In genomic region chr2:105797298-105797819, GRCh38 we compare ENCODE assay signal across 8 cellular contexts. TPM values are rescaled to one million over a fixed set of nuclear protein-coding genes. Genes with fewer than 3 reads are reported as not detected.
DNase-seq lines count a peak whose midpoint lies in the region; ATAC-seq, FAIRE-seq and TF ChIP-seq lines count a peak whose summit lies in the region.

No MANE protein-coding gene starts in this region.

- H3K9me3 ChIP-seq in K562 (replicated peaks; ENCODE audit: control insufficient read depth, insufficient read depth, low read depth, low read length) (no peaks in the 10 kb centered on the region), PC-9 (ENCODE audit: insufficient read depth, low read depth) (no peaks in the 10 kb centered on the region)

- intact Hi-C loops in K562 (cut with micrococcal nuclease): loop anchor here (5.0 kb wide), 1 partner anchor 55 kb away; no protein-coding TSS in a partner anchor
- intact Hi-C loops in PC-9 (cut with micrococcal nuclease; ENCODE audit: unreplicated experiment): no loop called here

- peak overlapping the region; percentile 53 to 56; a peak in 3 of 4 replicates for H3K9ac ChIP-seq in K562 (ENCODE audit: insufficient read depth in 1 of 2, low read depth in 2 of 2, low read length in 2 of 2)

- H2AFZ ChIP-seq in K562 (ENCODE audit: low read depth, low read length): peak overlapping the region; percentile 84
- no peak overlapping the region for H2AFZ ChIP-seq in PC-9

- 22% methylated on average over 7 of the region's 7 CpGs for WGBS in K562 (ENCODE audit: insufficient coverage, low coverage, missing lambda C conversion rate)

- H3K4me1 ChIP-seq in K562 (replicated peaks in 1 of 2; ENCODE audit: control insufficient read depth in 2 of 2, insufficient read depth in 2 of 2, low read length in 2 of 2) (peaks cover 18 to 58% of the 10 kb centered on the region in 2 experiments; a peak in 4 of 5 replicates), PC-9 (replicated peaks; ENCODE audit: insufficient read depth) (no peaks in the 10 kb centered on the region)

- FAIRE-seq in K562 (lab: Jason Lieb, UNC): peak; percentile 87
- FAIRE-seq in frontal cortex (lab: Jason Lieb, UNC): no peak

- no peak for TF ChIP-seq CTCF in K562 (IDR thresholded peaks at IDR 0.05 in 2 of 3, conservative IDR thresholded peaks at IDR 0.05 in 1 of 3; ENCODE audit: insufficient read depth in 2 of 3, low read depth in 1 of 3, low read length in 3 of 3)
- TF ChIP-seq CTCF in PC-9 (conservative IDR thresholded peaks at IDR 0.05): no peak

- H3K36me3 ChIP-seq in K562 (ENCODE audit: control insufficient read depth, insufficient read depth, low read length) (no peaks in the 10 kb centered on the region), PC-9 (ENCODE audit: low read depth) (no peaks in the 10 kb centered on the region)

- no peaks in the 10 kb centered on the region for H3K9me2 ChIP-seq in PC-9 (ENCODE audit: insufficient read depth)

- ATAC-seq in GM21529 (IDR thresholded peaks at IDR 0.05; ENCODE audit: unreplicated experiment) (peak; percentile 60), K562 (peak; percentile 84), GM18520 (IDR thresholded peaks at IDR 0.05; ENCODE audit: unreplicated experiment) (no peak)

- peak; percentile 31; the same call in 1 of the 2 replicates for TF ChIP-seq EP300 in K562 (IDR thresholded peaks at IDR 0.05; ENCODE audit: low read length)

- no peaks in the 10 kb centered on the region for H3F3A ChIP-seq in PC-9 (ENCODE audit: insufficient read depth, low read depth)

- DNase-seq in Jurkat, Clone E6-1 (ENCODE audit: low read depth, low spot score): peak; percentile 80
- DNase-seq in K562 (ENCODE audit: extremely low read depth in 1 of 4, low spot score in 3 of 4) (peak in 1 of 4 experiments; percentile 62), mucosa of gallbladder (ENCODE audit: low spot score) (peak; percentile 33), PC-9 (no peak), frontal cortex (ENCODE audit: low spot score in 2 of 2) (no peak)

- in situ Hi-C loops in K562 (cut with MboI): no loop called here

- TF ChIP-seq POLR2A in GM10847 (IDR thresholded peaks at IDR 0.05; ENCODE audit: extremely low read depth, insufficient read length): peak; percentile 10
- TF ChIP-seq POLR2A in K562 (conservative IDR thresholded peaks at IDR 0.05): no peak; the same call in 1 of the 2 replicates

- peak overlapping the region; percentile 72 for H3K4me2 ChIP-seq in K562 (ENCODE audit: insufficient read depth, low read length)
- H3K4me2 ChIP-seq in PC-9: no peak overlapping the region

- H4K20me1 ChIP-seq in K562 (replicated peaks; ENCODE audit: control insufficient read depth, insufficient read depth, low read length) (no peaks in the 10 kb centered on the region), PC-9 (ENCODE audit: insufficient read depth) (peaks cover 4% of the 10 kb centered on the region; the same call in 1 of the 2 replicates)

- peaks cover 25% of the 10 kb centered on the region; the same call in 2 of the 3 replicates for H3K79me2 ChIP-seq in K562 (ENCODE audit: control insufficient read depth, insufficient read depth, low read length)
- no peaks in the 10 kb centered on the region for H3K79me2 ChIP-seq in PC-9 (ENCODE audit: low read depth)

- CTCF ChIA-PET in K562 (lab: Yijun Ruan, JAX; ENCODE audit: low intra/inter-chr PET ratio) (no interaction called here), PC-9 (lab: Charles Lee) (no interaction called here)

- no TSS peak for BruUV-seq in K562 (replicated peaks; lab: Mats Ljungman, UMichigan)
- no TSS peak for BruUV-seq in PC-9 (replicated peaks; lab: Mats Ljungman, UMichigan)

- H3K4me3 ChIP-seq in Jurkat, Clone E6-1 (ENCODE audit: low read length): peak overlapping the region; percentile 31
- H3K4me3 ChIP-seq in K562 (no peak overlapping the region), PC-9 (no peak overlapping the region)

- no peak for TF ChIP-seq RAD21 in K562 (CRISPR knock-in tag; conservative IDR thresholded peaks at IDR 0.05 in 1 of 2, IDR thresholded peaks at IDR 0.05 in 1 of 2)

- H3K27ac ChIP-seq in K562 (ENCODE audit: extremely low read depth, low read depth, low read length) (peak overlapping the region; percentile 80; the same call in 2 of the 3 replicates), PC-9 (no peak overlapping the region)

- no peaks in the 10 kb centered on the region for H3K27me3 ChIP-seq in K562 (ENCODE audit: control insufficient read depth in 2 of 2, insufficient read depth in 2 of 2, low read length in 2 of 2)
- H3K27me3 ChIP-seq in PC-9 (ENCODE audit: insufficient read depth, low read depth): no peaks in the 10 kb centered on the region

- POLR2A ChIA-PET in K562 (lab: Yijun Ruan, JAX) (interaction anchor here (0.6 to 2.9 kb wide), 4 partner anchors 12 to 181 kb away, joined by 3 to 7 read pairs (median 5); no protein-coding TSS in a partner anchor), PC-9 (lab: Charles Lee; ENCODE audit: unreplicated experiment) (no interaction called here)

- H3K9me1 ChIP-seq in K562 (ENCODE audit: control insufficient read depth, insufficient read depth, low read length): no peaks in the 10 kb centered on the region

TF ChIP-seq in K562, 482 proteins besides CTCF, POLR2A, EP300 and RAD21 (continues in another document):
- TF ChIP-seq CHD4 (IDR thresholded peaks at IDR 0.05; ENCODE audit: insufficient read depth, insufficient replicate concordance, low read depth, low read length, poor library complexity, severe bottlenecking): no peak
- TF ChIP-seq RCOR1 (IDR thresholded peaks at IDR 0.05; ENCODE audit: borderline replicate concordance in 1 of 2, low read depth in 2 of 2, low read length in 2 of 2): 0 out of 4 replicates have a peak, but pooled peaks of 1 of the 2 experiments have one; percentile 22
- TF ChIP-seq ZKSCAN1 (IDR thresholded peaks at IDR 0.05; ENCODE audit: low read depth, low read length): no peak
- TF ChIP-seq FOS (IDR thresholded peaks at IDR 0.05; ENCODE audit: extremely low read depth, insufficient read length): no peak
- TF ChIP-seq ZNF449 (CRISPR knock-in tag; IDR thresholded peaks at IDR 0.05): peak; percentile 75; the same call in 1 of the 2 replicates
- TF ChIP-seq BRD9 (IDR thresholded peaks at IDR 0.05; ENCODE audit: low read depth, partially characterized antibody): no peak
- TF ChIP-seq SRSF3 (IDR thresholded peaks at IDR 0.05; ENCODE audit: insufficient read depth, low read length): no peak
- TF ChIP-seq CLOCK (CRISPR knock-in tag; IDR thresholded peaks at IDR 0.05; ENCODE audit: borderline replicate concordance): no peak
- 0 out of 2 replicates have a peak, but pooled peaks have one; percentile 28 for TF ChIP-seq ELF2 (CRISPR knock-in tag; IDR thresholded peaks at IDR 0.05)
- 0 out of 4 replicates have a peak, but pooled peaks of 1 of the 2 experiments have one; percentile 14 for TF ChIP-seq TRIM24 (IDR thresholded peaks at IDR 0.05)
- no peak for TF ChIP-seq ZNF778 (CRISPR knock-in tag; IDR thresholded peaks at IDR 0.05)

RNA-seq across cellular contexts. Expression of gene NCK2, which starts 52.6 kb away (rescaled TPM):
- polyA plus RNA-seq in Jurkat, Clone E6-1 (2012; ENCODE audit: insufficient read depth, insufficient read length): 30.4 TPM
- 6.2 and 7.3 TPM in 2 replicates for total RNA-seq in K562 (2011; cell fraction: chromatin; rRNA removed; ENCODE audit: low replicate concordance)
- 5.0 and 5.1 TPM in 2 replicates for total RNA-seq in K562 (2011; cell fraction: nucleolus; rRNA removed)
- total RNA-seq in K562 (2011; cell fraction: nucleoplasm; rRNA removed): 4.7 and 4.8 TPM in 2 replicates
- total RNA-seq in K562 (2014; rRNA removed) (23.2 and 24.6 TPM in 2 replicates), K562 (2014; rRNA removed; fragmentation: Illumina TruSeq; extraction: Trizol) (8.6 and 10.8 TPM in 2 replicates), K562 (2015; rRNA removed; fragmentation: Illumina TruSeq; extraction: Trizol) (19.6 and 21.4 TPM in 2 replicates), K562 (2021) (25.8 and 27.9 TPM in 2 replicates), mucosa of gallbladder (160 TPM), PC-9 (2021) (26.0 and 30.8 TPM in 2 replicates), frontal cortex (84.8 TPM)
- polyA plus RNA-seq in K562 (2011; rRNA removed) (4.5 and 4.8 TPM in 2 replicates), K562 (2014; fragmentation: Illumina TruSeq; extraction: Trizol) (15.9 and 21.9 TPM in 2 replicates), K562 (2014; fragmentation: Nextera tagmentation; extraction: Ambion mirVana) (1 to 10 TPM in 1 of 2 experiments, under 1 TPM in 1; 0.90 to 1.8 TPM), K562 (2014; rRNA removed) (24.3 and 26.3 TPM in 2 replicates)
- 4.3 and 7.8 TPM in 2 replicates for polyA plus RNA-seq in K562 (2011; cell fraction: cytosol; rRNA removed)
- 3.6 and 5.1 TPM in 2 replicates for polyA plus RNA-seq in K562 (2011; cell fraction: nucleus; rRNA removed)
- polyA plus RNA-seq in K562 (2012): 27.1 and 38.2 TPM in 2 replicates
- polyA minus RNA-seq in K562 (2011; rRNA and poly(A)+ RNA removed): 4.3 and 7.2 TPM in 2 replicates
- 2.0 and 2.6 TPM in 2 replicates for polyA minus RNA-seq in K562 (2011; cell fraction: cytosol; rRNA and poly(A)+ RNA removed)
- polyA minus RNA-seq in K562 (2011; cell fraction: nucleus; rRNA and poly(A)+ RNA removed): 4.7 and 5.4 TPM in 2 replicates

Comparison
In these comparisons a context has a peak if more than half of its experiments do, and no peak if none do; other contexts are left out.
1. DNase-seq: peak in Jurkat, Clone E6-1 (single experiment) and mucosa of gallbladder (single experiment); none in PC-9 (0 of 2) and frontal cortex (0 of 2).